In the genomic region with DNA sequence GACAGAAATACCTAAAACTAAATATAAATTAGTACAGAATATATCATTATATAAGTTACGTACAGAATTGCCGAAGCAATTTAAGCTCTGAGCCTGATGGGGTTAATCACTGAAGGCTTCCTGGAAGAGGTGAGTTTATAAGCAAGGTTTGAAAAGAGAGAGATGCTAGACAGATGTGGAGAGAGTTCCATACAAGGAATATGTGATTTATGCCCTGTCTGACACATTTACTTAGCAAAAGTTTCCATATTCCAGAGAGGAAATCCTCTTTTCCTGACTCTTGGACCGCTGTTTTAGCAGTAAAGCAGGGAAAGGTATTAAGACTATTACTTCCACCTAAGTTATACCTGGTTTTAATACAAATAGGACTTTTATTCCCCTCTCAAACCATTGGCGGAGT, we compare ENCODE assay signal across 22 cellular contexts.
DNase-seq lines count a peak whose midpoint lies in the region; ATAC-seq, FAIRE-seq and TF ChIP-seq lines count a peak whose summit lies in the region.
"Had no signal": no experiment of that assay in that cellular context is flagged by ENCODE, and none has a peak within 500 bp of the region (broad histone marks: within the 10 kb centered on the region; RNA-seq: fewer than 3 reads in every experiment).

No MANE protein-coding gene starts in this region.

- H3K9me3 Mint-ChIP-seq in type B pancreatic cell: no peaks in the 10 kb centered on the region
- H3K9me3 Mint-ChIP-seq: CD8-positive, alpha-beta T cell; HFFc6 had no signal

- TF ChIP-seq POLR2A in K562 (conservative IDR thresholded peaks at IDR 0.05) (no peak), endothelial cell of umbilical vein (IDR thresholded peaks at IDR 0.05; ENCODE audit: low read depth, low read length) (no peak), thyroid gland (IDR thresholded peaks at IDR 0.05) (no peak), stomach (IDR thresholded peaks at IDR 0.05) (no peak)

- H3K27ac Mint-ChIP-seq in type B pancreatic cell: no peak overlapping the region
- H3K27ac Mint-ChIP-seq: B cell; CD4-positive, CD25-positive, alpha-beta regulatory T cell; CD8-positive, alpha-beta T cell; HFFc6 had no signal

- H3K4me1 Mint-ChIP-seq in type B pancreatic cell (ENCODE audit: unreplicated experiment): peaks cover 13% of the 10 kb centered on the region

- peaks cover 63 to 86% of the 10 kb centered on the region in 2 donors for H3K36me3 ChIP-seq in ascending aorta
- H3K36me3 ChIP-seq in K562 (ENCODE audit: control insufficient read depth, insufficient read depth, low read length): no peaks in the 10 kb centered on the region
- H3K36me3 ChIP-seq in endothelial cell of umbilical vein (ENCODE audit: control insufficient read depth in 2 of 2, extremely low read depth in 1 of 2, insufficient read depth in 2 of 2, low read length in 2 of 2): peaks cover 4 to 11% of the 10 kb centered on the region in 2 experiments
- peaks cover 30 to 42% of the 10 kb centered on the region in 2 donors for H3K36me3 ChIP-seq in thyroid gland
- H3K36me3 ChIP-seq in stomach: peaks cover 38 to 81% (median 68%) of the 10 kb centered on the region in 4 donors
- H3K36me3 ChIP-seq: BLaER1, HAP-1 had no signal

- peaks cover 51% of the 10 kb centered on the region for H3K36me3 Mint-ChIP-seq in type B pancreatic cell
- H3K36me3 Mint-ChIP-seq: CD4-positive, CD25-positive, alpha-beta regulatory T cell; CD8-positive, alpha-beta T cell had no signal

- intact Hi-C loops in ascending aorta (cut with DNase I) (no loop called here), K562 (cut with micrococcal nuclease) (no loop called here), endothelial cell of umbilical vein (cut with micrococcal nuclease) (no loop called here), thyroid gland (cut with DNase I) (no loop called here), stomach (cut with DNase I; ENCODE audit: low total_unique reads) (no loop called here)

- dilution Hi-C loops in endothelial cell of umbilical vein (cut with MboI; ENCODE audit: extremely low pct_ligation_motif_present, low sequenced_read_pairs): no loop called here

- no peak overlapping the region for H3K4me3 Mint-ChIP-seq in type B pancreatic cell
- H3K4me3 Mint-ChIP-seq: B cell; CD4-positive, CD25-positive, alpha-beta regulatory T cell; CD8-positive, alpha-beta T cell; HFFc6 had no signal

- no peak for FAIRE-seq in K562 (lab: Jason Lieb, UNC)
- no peak for FAIRE-seq in endothelial cell of umbilical vein (lab: Jason Lieb, UNC)
- FAIRE-seq: G401.6, GM12878, H54 had no signal

- H3K9me3 ChIP-seq in ascending aorta (no peaks in the 10 kb centered on the region), K562 (replicated peaks; ENCODE audit: control insufficient read depth, insufficient read depth, low read depth, low read length) (no peaks in the 10 kb centered on the region), endothelial cell of umbilical vein (replicated peaks; ENCODE audit: control insufficient read depth, insufficient read depth, low read length) (no peaks in the 10 kb centered on the region), thyroid gland (no peaks in the 10 kb centered on the region), stomach (no peaks in the 10 kb centered on the region)
- H3K9me3 ChIP-seq: BLaER1, Caco-2, HAP-1 had no signal

- H2AFZ ChIP-seq in K562 (ENCODE audit: low read depth, low read length): no peak overlapping the region
- no peak overlapping the region for H2AFZ ChIP-seq in endothelial cell of umbilical vein (ENCODE audit: low read depth, low read length)

- H4K20me1 ChIP-seq in K562 (replicated peaks; ENCODE audit: control insufficient read depth, insufficient read depth, low read length) (no peaks in the 10 kb centered on the region), endothelial cell of umbilical vein (replicated peaks; ENCODE audit: control insufficient read depth, extremely low read depth, insufficient read depth, low read length) (no peaks in the 10 kb centered on the region)
- H4K20me1 ChIP-seq: BLaER1 had no signal

- DNase-seq in ascending aorta (ENCODE audit: low spot score in 2 of 2): no peak
- DNase-seq in K562 (ENCODE audit: extremely low read depth in 1 of 4, low spot score in 3 of 4): no peak
- DNase-seq in endothelial cell of umbilical vein (ENCODE audit: low read depth, low spot score): peak; percentile 56
- no peak for DNase-seq in thyroid gland
- DNase-seq in stomach: no peak
- DNase-seq in activated CD4-positive, alpha-beta T cell treated with anti-CD3 and anti-CD28 coated beads, Interleukin-2, amount 50 U/mL, for 1 hour: no peak
- no peak for DNase-seq in type B pancreatic cell (ENCODE audit: extremely low spot score, unreplicated experiment)
- DNase-seq: Caco-2; CD4-positive, CD25-positive, alpha-beta regulatory T cell; CD8-positive, alpha-beta T cell; DMS153; DND-41; GOT3; HFFc6 had no signal

- CTCF ChIA-PET in K562 (lab: Yijun Ruan, JAX; ENCODE audit: low intra/inter-chr PET ratio): no interaction called here
- CTCF ChIA-PET in endothelial cell of umbilical vein (lab: Charles Lee): no interaction called here

- WGBS in K562 (ENCODE audit: insufficient coverage, low coverage, missing lambda C conversion rate): 71% methylated on average over 4 of the region's 4 CpGs
- 95 to 97% methylated on average over 4 of the region's 4 CpGs for WGBS in thyroid gland, 2 donors
- WGBS in stomach, 5 donors: 90 to 96% (median 93%) methylated on average over 4 of the region's 4 CpGs

- H3K27me3 ChIP-seq in ascending aorta: no peaks in the 10 kb centered on the region
- H3K27me3 ChIP-seq in K562 (ENCODE audit: control insufficient read depth in 2 of 2, insufficient read depth in 2 of 2, low read length in 2 of 2): no peaks in the 10 kb centered on the region
- no peaks in the 10 kb centered on the region for H3K27me3 ChIP-seq in endothelial cell of umbilical vein (ENCODE audit: control insufficient read depth in 2 of 2, insufficient read depth in 2 of 2, low read length in 2 of 2)
- H3K27me3 ChIP-seq in thyroid gland: no peaks in the 10 kb centered on the region
- H3K27me3 ChIP-seq in stomach: no peaks in the 10 kb centered on the region
- H3K27me3 ChIP-seq: BLaER1 had no signal

- in situ Hi-C loops in K562 (cut with MboI): no loop called here

- H3K27ac ChIP-seq in ascending aorta (peak overlapping the region; percentile 88 to 91), K562 (ENCODE audit: extremely low read depth, low read depth, low read length) (no peak overlapping the region), endothelial cell of umbilical vein (ENCODE audit: insufficient read depth, low read depth, low read length) (no peak overlapping the region), thyroid gland (peak overlapping the region in 2 of 3 donors; percentile 65 to 70), stomach (no peak overlapping the region)
- H3K27ac ChIP-seq: BLaER1, C4-2B had no signal

- H3K9ac ChIP-seq in K562 (ENCODE audit: insufficient read depth in 1 of 2, low read depth in 2 of 2, low read length in 2 of 2) (no peak overlapping the region), endothelial cell of umbilical vein (replicated peaks; ENCODE audit: extremely low read depth, insufficient read depth, low read length) (no peak overlapping the region)
- H3K9ac ChIP-seq: BLaER1 had no signal

- TF ChIP-seq CTCF in ascending aorta (IDR thresholded peaks at IDR 0.05) (no peak), K562 (IDR thresholded peaks at IDR 0.05 in 2 of 3, conservative IDR thresholded peaks at IDR 0.05 in 1 of 3; ENCODE audit: insufficient read depth in 2 of 3, low read depth in 1 of 3, low read length in 3 of 3) (no peak), endothelial cell of umbilical vein (IDR thresholded peaks at IDR 0.05; ENCODE audit: extremely low read depth in 1 of 2, insufficient read depth in 1 of 2, low read depth in 1 of 2, low read length in 2 of 2) (no peak), thyroid gland (IDR thresholded peaks at IDR 0.05) (no peak), stomach (IDR thresholded peaks at IDR 0.05) (no peak), type B pancreatic cell (conservative IDR thresholded peaks at IDR 0.05) (no peak)

- H3K4me2 ChIP-seq in K562 (ENCODE audit: insufficient read depth, low read length) (no peak overlapping the region), endothelial cell of umbilical vein (ENCODE audit: insufficient read depth, low read length) (no peak overlapping the region)
- H3K4me2 ChIP-seq: BLaER1 had no signal

- ATAC-seq in K562 (no peak), HG02763 (IDR thresholded peaks at IDR 0.05; ENCODE audit: unreplicated experiment) (no peak)
- ATAC-seq: CD8-positive, alpha-beta T cell; GM12878 had no signal

- peaks cover 12 to 59% of the 10 kb centered on the region in 2 donors for H3K4me1 ChIP-seq in ascending aorta
- peaks cover 11 to 22% of the 10 kb centered on the region in 2 experiments for H3K4me1 ChIP-seq in K562 (replicated peaks in 1 of 2; ENCODE audit: control insufficient read depth in 2 of 2, insufficient read depth in 2 of 2, low read length in 2 of 2)
- peaks cover 64% of the 10 kb centered on the region for H3K4me1 ChIP-seq in endothelial cell of umbilical vein (ENCODE audit: control insufficient read depth, extremely low read depth, insufficient read depth, low read length)
- peaks cover 15 to 27% of the 10 kb centered on the region in 2 donors for H3K4me1 ChIP-seq in thyroid gland
- peaks cover 3 to 27% (median 15%) of the 10 kb centered on the region in 4 donors for H3K4me1 ChIP-seq in stomach
- H3K4me1 ChIP-seq: HAP-1 had no signal

- TF ChIP-seq EP300 in K562 (IDR thresholded peaks at IDR 0.05; ENCODE audit: low read length): no peak
- no peak for TF ChIP-seq EP300 in stomach (IDR thresholded peaks at IDR 0.05)

- H3K4me3 ChIP-seq in ascending aorta (no peak overlapping the region), K562 (no peak overlapping the region), endothelial cell of umbilical vein (replicated peaks in 1 of 3; ENCODE audit: insufficient read depth in 1 of 3, low read depth in 1 of 3, low read length in 3 of 3) (no peak overlapping the region), thyroid gland (replicated peaks in 1 of 3) (no peak overlapping the region), stomach (no peak overlapping the region)
- H3K4me3 ChIP-seq: BLaER1, GM12878, HAP-1 had no signal

- no peaks in the 10 kb centered on the region for H3K79me2 ChIP-seq in K562 (ENCODE audit: control insufficient read depth, insufficient read depth, low read length)
- H3K79me2 ChIP-seq in endothelial cell of umbilical vein (ENCODE audit: control insufficient read depth, insufficient read depth, low read length): no peaks in the 10 kb centered on the region

- H3K9me1 ChIP-seq in K562 (ENCODE audit: control insufficient read depth, insufficient read depth, low read length) (no peaks in the 10 kb centered on the region), endothelial cell of umbilical vein (replicated peaks; ENCODE audit: control insufficient read depth, extremely low read depth, insufficient read depth, low read length) (no peaks in the 10 kb centered on the region)

- no peaks in the 10 kb centered on the region for H3K27me3 Mint-ChIP-seq in type B pancreatic cell

- BruUV-seq in K562 (replicated peaks; lab: Mats Ljungman, UMichigan) (no TSS peak), endothelial cell of umbilical vein (replicated peaks; lab: Mats Ljungman, UMichigan) (no TSS peak)

- no peak for TF ChIP-seq RAD21 in K562 (CRISPR knock-in tag; conservative IDR thresholded peaks at IDR 0.05 in 1 of 2, IDR thresholded peaks at IDR 0.05 in 1 of 2)

- POLR2A ChIA-PET in K562 (lab: Yijun Ruan, JAX): no interaction called here
- POLR2A ChIA-PET in endothelial cell of umbilical vein (lab: Charles Lee): no interaction called here

Comparison
In these comparisons a context has a peak if more than half of its experiments do, and no peak if none do; other contexts are left out.
1. H3K27ac ChIP-seq: peak in ascending aorta (2 of 2) and thyroid gland (2 of 3); none in K562 (single experiment), endothelial cell of umbilical vein (single experiment) and stomach (0 of 5).